Comparison of ENCODE assay signal across 8 cellular contexts in genomic region chr10:63267414-63268138, GRCh38.
A peak's percentile ranks its signal among the peaks of the same experiment; 100 is the strongest.
DNase-seq lines count a peak whose midpoint lies in the region; ATAC-seq and TF ChIP-seq lines count a peak whose summit lies in the region.

No MANE protein-coding gene starts in this region.

- H3K27ac Mint-ChIP-seq in CD4-positive, alpha-beta T cell: peak overlapping the region; percentile 98
- peak overlapping the region; percentile 99 for H3K27ac Mint-ChIP-seq in central memory CD8-positive, alpha-beta T cell (ENCODE audit: low read depth)
- H3K27ac Mint-ChIP-seq in stimulated activated naive CD8-positive, alpha-beta T cell treated with anti-CD3 and anti-CD28 coated beads, Interleukin-15, amount 100 ng/mL, for 72 hours: peak overlapping the region; percentile 97 to 99

- H3K27me3 ChIP-seq in CD4-positive, alpha-beta T cell (ENCODE audit: control insufficient read depth, insufficient read depth, low read length): no peaks in the 10 kb centered on the region
- H3K27me3 ChIP-seq in layer of hippocampus (ENCODE audit: control insufficient read depth, insufficient read depth, low read length): no peaks in the 10 kb centered on the region

- no peaks in the 10 kb centered on the region for H3K9me3 ChIP-seq in CD4-positive, alpha-beta T cell (ENCODE audit: control insufficient read depth, low read length)

- POLR2A ChIA-PET in CD4-positive, alpha-beta T cell (lab: Charles Lee): interaction anchor here (0.5 to 4.3 kb wide), 16 partner anchors 8 to 1162 kb away, joined by 3 to 54 read pairs (median 6); partner anchors contain the start of genes JMJD1C, NRBF2 and REEP3
- POLR2A ChIA-PET in GM10248 (lab: Yijun Ruan, JAX): interaction anchor here (0.6 to 0.9 kb wide), 5 partner anchors 9 to 439 kb away, joined by 3 to 7 read pairs (median 4); no protein-coding TSS in a partner anchor

- H3K9me3 Mint-ChIP-seq in CD4-positive, alpha-beta T cell: no peaks in the 10 kb centered on the region
- no peaks in the 10 kb centered on the region for H3K9me3 Mint-ChIP-seq in central memory CD8-positive, alpha-beta T cell
- H3K9me3 Mint-ChIP-seq in stimulated activated naive CD8-positive, alpha-beta T cell treated with anti-CD3 and anti-CD28 coated beads, Interleukin-15, amount 100 ng/mL, for 72 hours: no peaks in the 10 kb centered on the region

- peak overlapping the region; percentile 98 for H3K4me3 Mint-ChIP-seq in CD4-positive, alpha-beta T cell
- H3K4me3 Mint-ChIP-seq in central memory CD8-positive, alpha-beta T cell: peak overlapping the region; percentile 85
- peak overlapping the region; percentile 90 to 92 for H3K4me3 Mint-ChIP-seq in stimulated activated naive CD8-positive, alpha-beta T cell treated with anti-CD3 and anti-CD28 coated beads, Interleukin-15, amount 100 ng/mL, for 72 hours

- no peak for ATAC-seq in CD4-positive, alpha-beta T cell (ENCODE audit: poor library complexity)
- peak; percentile 22 for ATAC-seq in GM21723 (IDR thresholded peaks at IDR 0.05; ENCODE audit: unreplicated experiment)
- ATAC-seq in central memory CD8-positive, alpha-beta T cell (replicated peaks; ENCODE audit: extremely low read depth, poor library complexity, severe bottlenecking): no peak
- ATAC-seq in stimulated activated naive CD8-positive, alpha-beta T cell treated with anti-CD3 and anti-CD28 coated beads, Interleukin-15, amount 100 ng/mL, for 72 hours: no peak

- H3K27me3 Mint-ChIP-seq in CD4-positive, alpha-beta T cell: no peaks in the 10 kb centered on the region
- H3K27me3 Mint-ChIP-seq in central memory CD8-positive, alpha-beta T cell: no peaks in the 10 kb centered on the region
- H3K27me3 Mint-ChIP-seq in stimulated activated naive CD8-positive, alpha-beta T cell treated with anti-CD3 and anti-CD28 coated beads, Interleukin-15, amount 100 ng/mL, for 72 hours: no peaks in the 10 kb centered on the region

- intact Hi-C loops in CD4-positive, alpha-beta T cell (cut with DNase I, micrococcal nuclease): loop anchor here (2.0 to 5.0 kb wide), 7 partner anchors 15 to 361 kb away; partner anchors contain the start of gene NRBF2 (in 1 of the 2)

- CTCF ChIA-PET in CD4-positive, alpha-beta T cell (lab: Charles Lee): interaction anchor here (0.8 to 2.7 kb wide), 5 partner anchors 14 to 631 kb away, joined by 3 to 16 read pairs (median 3); no protein-coding TSS in a partner anchor
- CTCF ChIA-PET in GM10248 (lab: Yijun Ruan, JAX): interaction anchor here (0.7 to 2.9 kb wide), 5 partner anchors 10 to 361 kb away, joined by 3 to 7 read pairs (median 6); no protein-coding TSS in a partner anchor

- peak overlapping the region; percentile 82 for H3K27ac ChIP-seq in CD4-positive, alpha-beta T cell (ENCODE audit: low read depth, low read length)
- H3K27ac ChIP-seq in layer of hippocampus (ENCODE audit: low read depth, low read length): peak overlapping the region; percentile 66

- TF ChIP-seq CTCF in CD4-positive, alpha-beta T cell (IDR thresholded peaks at IDR 0.05): no peak
- no peak for TF ChIP-seq CTCF in GM10248 (IDR thresholded peaks at IDR 0.05; ENCODE audit: control extremely low read depth, extremely low read depth, low read depth, missing control alignments)

- no peak for DNase-seq in CD4-positive, alpha-beta T cell
- DNase-seq in OCI-M1 (lab: John Stamatoyannopoulos, UW) (peak; percentile 88), GM10248 (ENCODE audit: extremely low spot score) (no peak)
- DNase-seq in central memory CD8-positive, alpha-beta T cell (ENCODE audit: low spot score in 2 of 2): no peak
- no peak for DNase-seq in stimulated activated naive CD8-positive, alpha-beta T cell treated with anti-CD3 and anti-CD28 coated beads, Interleukin-15, amount 100 ng/mL, for 72 hours
- no peak for DNase-seq in stimulated activated CD4-positive, alpha-beta T cell treated with anti-CD3 and anti-CD28 coated beads, Interleukin-2, amount 100 ng/mL, for 48 hours

- H3K36me3 Mint-ChIP-seq in CD4-positive, alpha-beta T cell (ENCODE audit: low read depth): peaks cover 41% of the 10 kb centered on the region
- peaks cover 26% of the 10 kb centered on the region for H3K36me3 Mint-ChIP-seq in central memory CD8-positive, alpha-beta T cell (ENCODE audit: insufficient read depth)

- H3K4me1 Mint-ChIP-seq in CD4-positive, alpha-beta T cell (ENCODE audit: low read depth): peaks cover 25% of the 10 kb centered on the region
- peaks cover 5% of the 10 kb centered on the region for H3K4me1 Mint-ChIP-seq in central memory CD8-positive, alpha-beta T cell
- H3K4me1 Mint-ChIP-seq in stimulated activated naive CD8-positive, alpha-beta T cell treated with anti-CD3 and anti-CD28 coated beads, Interleukin-15, amount 100 ng/mL, for 72 hours: peaks cover 23% of the 10 kb centered on the region
